ENCODE assay signal across 11 cellular contexts in the genomic region with DNA sequence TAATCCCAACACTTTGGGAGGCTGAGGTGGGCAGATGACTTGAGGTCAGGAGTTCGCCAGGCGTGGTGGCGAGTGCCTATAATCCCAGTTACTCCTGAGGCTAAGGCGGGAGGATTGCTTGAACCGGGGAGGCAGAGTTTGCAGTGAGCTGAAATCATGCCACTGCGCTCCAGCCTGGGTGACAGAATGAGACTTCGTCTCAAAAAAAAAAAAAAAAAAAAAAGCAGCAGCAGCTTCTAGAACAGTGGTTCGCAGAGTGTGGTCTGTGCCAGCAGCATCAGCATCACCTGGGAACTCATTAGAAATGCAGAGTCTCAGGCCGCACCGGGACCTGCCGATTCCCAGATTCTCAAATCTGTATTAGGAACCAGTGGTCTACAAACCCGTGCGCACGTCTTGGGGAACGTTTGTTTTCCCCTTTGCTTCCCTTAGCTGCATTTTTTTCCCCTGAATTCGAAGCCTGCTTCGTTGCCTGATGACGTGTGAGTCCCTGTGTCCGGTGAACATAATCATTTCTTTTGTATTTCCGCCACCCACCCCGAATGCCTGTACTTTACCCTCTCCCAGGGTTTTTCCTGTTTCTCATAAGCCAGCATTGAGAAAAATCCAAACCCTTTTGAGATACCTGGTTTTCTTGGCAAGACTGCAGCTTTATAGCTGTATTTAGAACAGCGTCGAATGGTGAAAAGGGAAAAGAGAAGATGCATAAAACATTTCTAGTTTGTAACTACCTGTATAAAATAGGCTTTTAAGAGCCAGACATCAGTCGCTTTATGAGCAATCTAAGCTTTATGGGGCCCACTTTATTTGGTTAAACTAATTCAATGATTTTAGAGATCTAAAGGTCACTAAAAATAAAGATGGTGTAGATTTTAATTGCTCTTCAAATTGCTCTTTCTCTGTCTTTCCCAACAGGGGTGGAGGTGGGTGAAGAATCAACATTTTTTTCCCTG. TPM values are rescaled to one million over a fixed set of nuclear protein-coding genes. Genes with fewer than 3 reads are reported as not detected.
DNase-seq lines count a peak whose midpoint lies in the region; ATAC-seq, FAIRE-seq and TF ChIP-seq lines count a peak whose summit lies in the region.
"Had no signal": no experiment of that assay in that cellular context is flagged by ENCODE, and none has a peak within 500 bp of the region (broad histone marks: within the 10 kb centered on the region; RNA-seq: fewer than 3 reads in every experiment).

No MANE protein-coding gene starts in this region.

- H3K36me3 ChIP-seq in HepG2 (replicated peaks in 1 of 2; ENCODE audit: control insufficient read depth in 1 of 2, insufficient read depth in 2 of 2, low read length in 2 of 2) (no peaks in the 10 kb centered on the region), right lobe of liver (no peaks in the 10 kb centered on the region), esophagus muscularis mucosa (peaks cover 0 to 5% (median 1%) of the 10 kb centered on the region in 4 donors)

- TF ChIP-seq POLR2A in HepG2 (IDR thresholded peaks at IDR 0.05; ENCODE audit: insufficient read depth in 1 of 2, low read depth in 2 of 2, low read length in 2 of 2) (no peak), right lobe of liver (IDR thresholded peaks at IDR 0.05) (no peak), esophagus muscularis mucosa (IDR thresholded peaks at IDR 0.05; ENCODE audit: low read depth) (no peak)

- H3K4me1 ChIP-seq in HepG2 (ENCODE audit: insufficient read depth, low read length) (peaks cover 65% of the 10 kb centered on the region), right lobe of liver (peaks cover 0 to 40% (median 18%) of the 10 kb centered on the region in 4 donors), esophagus muscularis mucosa (peaks cover 49 to 71% (median 63%) of the 10 kb centered on the region in 4 donors)

- H3K27me3 ChIP-seq in HepG2 (ENCODE audit: control insufficient read depth in 1 of 2, insufficient read depth in 2 of 2, low read length in 2 of 2), result no peaks in the 10 kb centered on the region
- no peaks in the 10 kb centered on the region for H3K27me3 ChIP-seq in right lobe of liver
- no peaks in the 10 kb centered on the region for H3K27me3 ChIP-seq in esophagus muscularis mucosa

- H3K9me3 Mint-ChIP-seq in nephron (peaks cover 5% of the 10 kb centered on the region), chondrocyte (ENCODE audit: low read depth) (no peaks in the 10 kb centered on the region)

- no peak overlapping the region for H3K4me3 ChIP-seq in HepG2 (replicated peaks in 1 of 3; ENCODE audit: insufficient read depth in 1 of 3, low read depth in 2 of 3, low read length in 3 of 3)
- no peak overlapping the region for H3K4me3 ChIP-seq in right lobe of liver
- no peak overlapping the region for H3K4me3 ChIP-seq in esophagus muscularis mucosa

- H3K27ac ChIP-seq in HepG2 (ENCODE audit: extremely low read length, insufficient read depth, low read length) (no peak overlapping the region), right lobe of liver (peak overlapping the region in 1 of 3 donors; percentile 24), esophagus muscularis mucosa (replicated peaks in 1 of 4) (peak overlapping the region in 3 of 4 donors; percentile 22 to 30 (median 26))

- H3K27ac Mint-ChIP-seq in nephron (peak overlapping the region; percentile 23 to 52 (median 51)), chondrocyte (ENCODE audit: unreplicated experiment) (no peak overlapping the region)

- intact Hi-C loops in HepG2 (cut with micrococcal nuclease; ENCODE audit: unreplicated experiment) (no loop called here), right lobe of liver (cut with DNase I) (no loop called here), esophagus muscularis mucosa (cut with DNase I) (no loop called here)

- WGBS in HepG2 (ENCODE audit: low lambda C conversion rate), result 84% methylated on average over 24 of the region's 24 CpGs
- WGBS in right lobe of liver (ENCODE audit: insufficient coverage, low coverage, low lambda C conversion rate, missing lambda C conversion rate), result 83% methylated on average over 23 of the region's 24 CpGs
- 68% methylated on average over 24 of the region's 24 CpGs for WGBS in esophagus muscularis mucosa

- H3K36me3 Mint-ChIP-seq in nephron (ENCODE audit: low read depth) (peaks cover 39% of the 10 kb centered on the region), chondrocyte (ENCODE audit: low read depth) (peaks cover 2% of the 10 kb centered on the region)

- BruUV-seq in HepG2 (replicated peaks; lab: Mats Ljungman, UMichigan), result no TSS peak

- H3K79me2 ChIP-seq in HepG2 (ENCODE audit: insufficient read depth, low read length), result peaks cover 10% of the 10 kb centered on the region

- no peak overlapping the region for H2AFZ ChIP-seq in HepG2 (ENCODE audit: low read length)

- H3K9me3 ChIP-seq in HepG2 (ENCODE audit: low read length) (no peaks in the 10 kb centered on the region), right lobe of liver (no peaks in the 10 kb centered on the region), esophagus muscularis mucosa (no peaks in the 10 kb centered on the region)

- POLR2A ChIA-PET in HepG2 (lab: Yijun Ruan, JAX), result no interaction called here

- no peak for ATAC-seq in HepG2
- ATAC-seq in right lobe of liver, result no peak
- ATAC-seq in HG02623 (IDR thresholded peaks at IDR 0.05; ENCODE audit: unreplicated experiment), result no peak

- no peak for FAIRE-seq in HepG2 (lab: Jason Lieb, UNC)

- CTCF ChIA-PET in HepG2 (lab: Yijun Ruan, JAX; ENCODE audit: low intra/inter-chr PET ratio, low total read pairs), result no interaction called here

- no peak overlapping the region; the same call in 1 of the 2 replicates for H3K9ac ChIP-seq in HepG2 (ENCODE audit: insufficient read depth, low read depth, low read length)

- no peak for DNase-seq in HepG2 (ENCODE audit: low spot score)
- no peak for DNase-seq in right lobe of liver
- DNase-seq in esophagus muscularis mucosa (ENCODE audit: extremely low spot score), result no peak
- no peak for DNase-seq in NCI-H2196 (lab: John Stamatoyannopoulos, UW; ENCODE audit: unreplicated experiment)
- DNase-seq in RPMI8226, result no peak
- DNase-seq in chondrocyte (ENCODE audit: low spot score), result no peak
- DNase-seq: activated CD4-positive, alpha-beta T cell treated with anti-CD3 and anti-CD28 coated beads, Interleukin-2, amount 50 U/mL, for 48 hours; activated effector memory CD4-positive, alpha-beta T cell treated with anti-CD3 and anti-CD28 coated beads, Interleukin-2, amount 50 U/mL, for 16 hours; cerebellar nuclear complex had no signal

- in situ Hi-C loops in HepG2 (cut with HindIII; ENCODE audit: extremely low pct_ligation_motif_present, low pct_unique_long_range_greater_than_20kb), result no loop called here

- H3K4me2 ChIP-seq in HepG2 (ENCODE audit: low read depth, low read length), result no peak overlapping the region

- TF ChIP-seq RAD21 in HepG2 (CRISPR knock-in tag; IDR thresholded peaks at IDR 0.05), result no peak

- no peaks in the 10 kb centered on the region for H4K20me1 ChIP-seq in HepG2 (ENCODE audit: insufficient read depth, low read length)

- no peak overlapping the region for H3K4me3 Mint-ChIP-seq in nephron
- no peak overlapping the region for H3K4me3 Mint-ChIP-seq in chondrocyte (ENCODE audit: unreplicated experiment)

- TF ChIP-seq CTCF in HepG2 (CRISPR knock-in tag; IDR thresholded peaks at IDR 0.05), result no peak
- TF ChIP-seq CTCF in right lobe of liver (IDR thresholded peaks at IDR 0.05), result no peak
- no peak for TF ChIP-seq CTCF in esophagus muscularis mucosa (IDR thresholded peaks at IDR 0.05)
- no peak for TF ChIP-seq CTCF in nephron (IDR thresholded peaks at IDR 0.05; ENCODE audit: unreplicated experiment in 3 of 3)
- TF ChIP-seq CTCF in chondrocyte (IDR thresholded peaks at IDR 0.05), result no peak

- TF ChIP-seq EP300 in HepG2 (IDR thresholded peaks at IDR 0.05; ENCODE audit: low read depth in 2 of 2, low read length in 2 of 2) (no peak), HepG2 (CRISPR knock-in tag; IDR thresholded peaks at IDR 0.05; ENCODE audit: borderline replicate concordance) (no peak), esophagus muscularis mucosa (IDR thresholded peaks at IDR 0.05) (no peak)

- peaks cover 10% of the 10 kb centered on the region for H3K4me1 Mint-ChIP-seq in nephron
- peaks cover 29% of the 10 kb centered on the region for H3K4me1 Mint-ChIP-seq in chondrocyte (ENCODE audit: low read depth)

- H3K27me3 Mint-ChIP-seq in nephron (ENCODE audit: low read depth) (no peaks in the 10 kb centered on the region), chondrocyte (ENCODE audit: low read depth) (no peaks in the 10 kb centered on the region)

RNA-seq across cellular contexts. Expression of a gene that starts 49.8 kb away (rescaled TPM):
- total RNA-seq in HepG2 (2016; rRNA removed; fragmentation: Illumina TruSeq; extraction: Trizol), result 0.71 and 1.6 TPM in 2 replicates
- 0.53 and 1.5 TPM in 2 replicates for total RNA-seq in HepG2 (2016; cell fraction: cytosol; rRNA removed; fragmentation: Illumina TruSeq; extraction: Trizol; ENCODE audit: low read depth)
- 0.74 and 2.4 TPM in 2 replicates for total RNA-seq in HepG2 (2016; cell fraction: insoluble cytoplasmic fraction; rRNA removed; fragmentation: Illumina TruSeq; extraction: Trizol)
- total RNA-seq in HepG2 (2016; cell fraction: membrane; rRNA removed; fragmentation: Illumina TruSeq; extraction: Trizol), result 1.6 and 3.0 TPM in 2 replicates
- total RNA-seq in HepG2 (2016; cell fraction: nucleus; rRNA removed; fragmentation: Illumina TruSeq; extraction: Trizol), result 1.6 and 2.1 TPM in 2 replicates
- 0.55 and 0.56 TPM in 2 replicates for polyA plus RNA-seq in HepG2 (2011; rRNA removed)
- 0.27 and 0.38 TPM in 2 replicates for polyA plus RNA-seq in HepG2 (2011; cell fraction: cytosol; rRNA removed)
- 3.6 and 3.7 TPM in 2 replicates for polyA plus RNA-seq in HepG2 (2011; cell fraction: nucleus; rRNA removed)
- polyA plus RNA-seq in HepG2 (2012), result 2.4 and 4.0 TPM in 2 replicates
- polyA plus RNA-seq in HepG2 (2016; cell fraction: cytosol; fragmentation: Illumina TruSeq; extraction: Trizol; ENCODE audit: low read depth), result 0.26 and 0.28 TPM in 2 replicates
- polyA plus RNA-seq in HepG2 (2016; cell fraction: insoluble cytoplasmic fraction; fragmentation: Illumina TruSeq; extraction: Trizol; ENCODE audit: low read depth), result 2.0 and 2.8 TPM in 2 replicates
- polyA plus RNA-seq in HepG2 (2016; cell fraction: membrane; fragmentation: Illumina TruSeq; extraction: Trizol; ENCODE audit: low read depth), result 0.53 and 0.64 TPM in 2 replicates
- polyA plus RNA-seq in HepG2 (2016; cell fraction: nucleus; fragmentation: Illumina TruSeq; extraction: Trizol; ENCODE audit: insufficient read depth, low read depth), result 10.6 and 11.0 TPM in 2 replicates
- polyA minus RNA-seq in HepG2 (2011; rRNA and poly(A)+ RNA removed; ENCODE audit: low replicate concordance), result 3.3 and 3.8 TPM in 2 replicates
- 1.1 and 1.7 TPM in 2 replicates for polyA minus RNA-seq in HepG2 (2011; cell fraction: cytosol; rRNA and poly(A)+ RNA removed)
- polyA minus RNA-seq in HepG2 (2011; cell fraction: nucleus; rRNA and poly(A)+ RNA removed), result 4.5 and 4.6 TPM in 2 replicates
- 1 to 10 TPM; 3.7 to 7.3 (median 6.4) TPM for total RNA-seq in right lobe of liver
- 10 to 100 TPM; 10.9 to 15.0 (median 13.8) TPM for total RNA-seq in esophagus muscularis mucosa
- 13.2 to 14.4 TPM (median 13.4 TPM) in 3 replicates for total RNA-seq in chondrocyte

RNA-seq across cellular contexts. Expression of a gene that starts 54.5 kb away (rescaled TPM):
- 0.08 and 0.09 TPM in 2 replicates for total RNA-seq in HepG2 (2016; rRNA removed; fragmentation: Illumina TruSeq; extraction: Trizol)
- not detected in 2 replicates for total RNA-seq in HepG2 (2016; cell fraction: cytosol; rRNA removed; fragmentation: Illumina TruSeq; extraction: Trizol; ENCODE audit: low read depth)
- not detected in 2 replicates for total RNA-seq in HepG2 (2016; cell fraction: insoluble cytoplasmic fraction; rRNA removed; fragmentation: Illumina TruSeq; extraction: Trizol)
- not detected in 2 replicates for total RNA-seq in HepG2 (2016; cell fraction: membrane; rRNA removed; fragmentation: Illumina TruSeq; extraction: Trizol)
- not detected in 2 replicates for total RNA-seq in HepG2 (2016; cell fraction: nucleus; rRNA removed; fragmentation: Illumina TruSeq; extraction: Trizol)
- polyA plus RNA-seq in HepG2 (2011; rRNA removed), result 0.28 and 0.33 TPM in 2 replicates
- 0.25 and 0.33 TPM in 2 replicates for polyA plus RNA-seq in HepG2 (2011; cell fraction: cytosol; rRNA removed)
- polyA plus RNA-seq in HepG2 (2011; cell fraction: nucleus; rRNA removed), result 1.2 and 1.3 TPM in 2 replicates
- 0.37 and 0.80 TPM in 2 replicates for polyA plus RNA-seq in HepG2 (2012)
- not detected in 2 replicates for polyA plus RNA-seq in HepG2 (2016; cell fraction: cytosol; fragmentation: Illumina TruSeq; extraction: Trizol; ENCODE audit: low read depth)
- polyA plus RNA-seq in HepG2 (2016; cell fraction: insoluble cytoplasmic fraction; fragmentation: Illumina TruSeq; extraction: Trizol; ENCODE audit: low read depth), result 0.05 TPM in 1 of 2 replicates, not detected in the other
- polyA plus RNA-seq in HepG2 (2016; cell fraction: membrane; fragmentation: Illumina TruSeq; extraction: Trizol; ENCODE audit: low read depth), result not detected in 2 replicates
- not detected in 2 replicates for polyA plus RNA-seq in HepG2 (2016; cell fraction: nucleus; fragmentation: Illumina TruSeq; extraction: Trizol; ENCODE audit: insufficient read depth, low read depth)
- 0.46 and 5.6 TPM in 2 replicates for polyA minus RNA-seq in HepG2 (2011; rRNA and poly(A)+ RNA removed; ENCODE audit: low replicate concordance)
- 0.53 and 1.3 TPM in 2 replicates for polyA minus RNA-seq in HepG2 (2011; cell fraction: cytosol; rRNA and poly(A)+ RNA removed)
- 0.26 and 0.87 TPM in 2 replicates for polyA minus RNA-seq in HepG2 (2011; cell fraction: nucleus; rRNA and poly(A)+ RNA removed)
- 10 to 100 TPM in 3 of 6 experiments, 1 to 10 TPM in 3; 3.6 to 20.2 (median 12.8) TPM for total RNA-seq in right lobe of liver
- total RNA-seq in esophagus muscularis mucosa, result 100 to 1,000 TPM; 154 to 444 (median 250) TPM
- 304 to 497 TPM (median 493 TPM) in 3 replicates for total RNA-seq in chondrocyte

Comparison
In these comparisons a context has a peak if more than half of its experiments do, and no peak if none do; other contexts are left out.
1. RNA of a gene that starts 54.5 kb away (total RNA-seq): 304 to 497 TPM in chondrocyte and 154 to 444 TPM in esophagus muscularis mucosa; 3.6 to 20.2 TPM in right lobe of liver and 0.08 to 0.09 TPM in HepG2; every median in the first group is over 4 times any median in the second.